In genomic region chr4:121072836-121073362, GRCh38 we compare ENCODE assay signal across 8 cellular contexts. TPM values are rescaled to one million over a fixed set of nuclear protein-coding genes. Genes with fewer than 3 reads are reported as not detected.
DNase-seq lines count a peak whose midpoint lies in the region; ATAC-seq and TF ChIP-seq lines count a peak whose summit lies in the region.

No MANE protein-coding gene starts in this region.

- TF ChIP-seq POLR2A in gastroesophageal sphincter (IDR thresholded peaks at IDR 0.05) (no peak), ovary (IDR thresholded peaks at IDR 0.05) (no peak)

- H3K4me1 ChIP-seq in gastroesophageal sphincter (peaks cover 0 to 29% (median 11%) of the 10 kb centered on the region in 3 donors), ovary (ENCODE audit: insufficient read depth) (no peaks in the 10 kb centered on the region)

- no peaks in the 10 kb centered on the region for H3K9me3 Mint-ChIP-seq in T-cell

- H3K36me3 ChIP-seq in gastroesophageal sphincter (no peaks in the 10 kb centered on the region), ovary (no peaks in the 10 kb centered on the region)

- intact Hi-C loops in ovary (cut with DNase I), result loop anchor here in 3 of 4 donors (5.0 kb wide), 1 partner anchor 151 kb away; the partner anchor contains the start of gene PRDM5 (in 3 of the 3)

- H3K27me3 ChIP-seq in gastroesophageal sphincter, result peaks cover 18% of the 10 kb centered on the region
- H3K27me3 ChIP-seq in ovary, result no peaks in the 10 kb centered on the region

- H3K9me3 ChIP-seq in gastroesophageal sphincter, result no peaks in the 10 kb centered on the region
- H3K9me3 ChIP-seq in ovary, result no peaks in the 10 kb centered on the region

- peak overlapping the region; percentile 78 to 90 (median 81) for H3K4me3 Mint-ChIP-seq in T-cell

- H3K27me3 Mint-ChIP-seq in T-cell, result peaks cover 45 to 63% of the 10 kb centered on the region in 2 donors

- CTCF ChIA-PET in T-cell (lab: Charles Lee), result no interaction called here

- H3K27ac Mint-ChIP-seq in T-cell, result no peak overlapping the region

- WGBS in gastroesophageal sphincter (ENCODE audit: low coverage in 1 of 2), 2 donors, result 0 to 10% methylated on average over 1 to 10 of the region's 27 CpGs
- WGBS in ovary, 3 donors, result 0 to 2% (median 1%) methylated on average over 27 of the region's 27 CpGs

- TF ChIP-seq EP300 in gastroesophageal sphincter (IDR thresholded peaks at IDR 0.05) (no peak), ovary (IDR thresholded peaks at IDR 0.05) (no peak)

- H3K27ac ChIP-seq in gastroesophageal sphincter, result peak overlapping the region in 3 of 4 donors; percentile 65 to 81 (median 69)
- H3K27ac ChIP-seq in ovary, result peak overlapping the region in 1 of 2 donors; percentile 87

- TF ChIP-seq CTCF in gastroesophageal sphincter (IDR thresholded peaks at IDR 0.05), result no peak
- TF ChIP-seq CTCF in ovary (IDR thresholded peaks at IDR 0.05), result no peak

- no peaks in the 10 kb centered on the region for H3K36me3 Mint-ChIP-seq in T-cell

- DNase-seq in T-cell (peak in 3 of 34 experiments; percentile 1 to 18 (median 6)), ovary (peak in 1 of 5 donors; percentile 28), RKO (ENCODE audit: low spot score) (no peak), HUDEP-2 (lab: John Stamatoyannopoulos, UW; ENCODE audit: unreplicated experiment in 76 of 76) (no peak), CD1c-positive myeloid dendritic cell (ENCODE audit: extremely low spot score) (no peak), DMS79 treated with DMSO at 0.1 percent for 48 hours (lab: John Stamatoyannopoulos, UW) (no peak)

- POLR2A ChIA-PET in T-cell (lab: Charles Lee), result interaction anchor here in 1 of 2 donors (0.6 kb wide), 2 partner anchors 84 to 1618 kb away, joined by 3 to 6 read pairs; no protein-coding TSS in a partner anchor

- peaks cover 18 to 31% (median 28%) of the 10 kb centered on the region in 3 donors for H3K4me1 Mint-ChIP-seq in T-cell

- peak overlapping the region; percentile 61 to 71 for H3K4me3 ChIP-seq in gastroesophageal sphincter
- H3K4me3 ChIP-seq in ovary, result peak overlapping the region; percentile 54

- peak; percentile 30 for ATAC-seq in GM18867 (IDR thresholded peaks at IDR 0.05; ENCODE audit: unreplicated experiment)
- ATAC-seq in T-cell (replicated peaks in 1 of 4), result peak in 3 of 4 experiments; percentile 9 to 28 (median 11)
- no peak for ATAC-seq in gastroesophageal sphincter

RNA-seq across cellular contexts. Expression of gene NDNF, which starts 0.6 kb away (rescaled TPM):
- total RNA-seq in T-cell (under 1 TPM in 3 of 5 donors, not detected in 2; 0.36 to 0.47 (median 0.41) TPM), gastroesophageal sphincter (10 to 100 TPM in 2 of 4 donors, 1 to 10 TPM in 2; 5.3 to 14.2 (median 9.7) TPM), ovary (10 to 100 TPM; 20.6 to 68.0 (median 46.6) TPM)
- polyA plus RNA-seq in ovary, result 10 to 100 TPM; 32.6 to 44.6 TPM

Comparison
In these comparisons a context has a peak if more than half of its experiments do, and no peak if none do; other contexts are left out.
1. RNA of gene NDNF, which starts 0.6 kb away (total RNA-seq): 20.6 to 68.0 TPM in ovary and 5.3 to 14.2 TPM in gastroesophageal sphincter; 0.36 to 0.47 TPM in T-cell; every median in the first group is over 4 times any median in the second.